2 cellular contexts compared by ENCODE assay signal in the genomic region with DNA sequence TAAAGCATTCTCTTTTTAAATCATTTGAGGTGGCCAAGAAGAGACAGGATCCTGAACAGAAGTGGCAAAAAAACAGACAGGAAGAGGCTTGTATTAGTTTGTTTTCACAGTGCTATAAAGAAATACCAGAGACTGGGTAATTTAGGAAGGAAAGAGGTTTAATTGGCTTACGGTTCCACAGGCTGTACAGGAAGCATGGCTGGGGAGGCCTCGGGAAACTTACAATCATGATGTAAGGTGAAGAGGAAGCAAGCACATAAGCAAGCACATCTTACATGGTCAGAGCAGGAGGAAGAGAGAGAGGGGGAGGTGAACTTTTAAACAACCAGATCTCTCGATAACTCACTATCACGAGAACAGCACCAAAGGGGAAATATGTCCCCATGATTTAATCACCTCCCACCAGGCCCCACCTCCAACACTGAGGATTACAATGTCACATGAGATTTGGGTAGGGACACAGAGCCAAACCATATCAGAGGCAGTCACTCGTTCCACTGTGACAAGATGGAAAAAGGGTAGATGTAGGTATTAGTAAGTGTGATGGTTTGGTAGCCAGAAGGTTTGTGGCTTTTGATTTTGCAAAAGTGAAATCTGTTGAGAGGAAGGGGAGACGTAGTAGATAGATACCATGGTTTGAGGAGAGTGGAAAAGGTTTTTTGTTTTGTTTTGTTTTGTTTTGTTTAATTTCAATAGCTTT.
TF ChIP-seq lines count a peak whose summit lies in the region.

No MANE protein-coding gene starts in this region.

TF ChIP-seq in HepG2, 621 proteins besides CTCF, POLR2A, EP300 and RAD21:
- TF ChIP-seq ZSCAN25 (CRISPR knock-in tag; IDR thresholded peaks at IDR 0.05) (no peak), ZNF282 (IDR thresholded peaks at IDR 0.05; ENCODE audit: partially characterized antibody) (no peak), NFE2 (CRISPR knock-in tag; IDR thresholded peaks at IDR 0.05) (no peak), SMC3 (IDR thresholded peaks at IDR 0.05; ENCODE audit: low read length) (no peak), ZSCAN30 (CRISPR knock-in tag; IDR thresholded peaks at IDR 0.05) (no peak), TBX3 (IDR thresholded peaks at IDR 0.05; ENCODE audit: borderline replicate concordance) (no peak), TBX2 (CRISPR knock-in tag; IDR thresholded peaks at IDR 0.05; ENCODE audit: borderline replicate concordance) (no peak), BORCS8-MEF2B (CRISPR knock-in tag; IDR thresholded peaks at IDR 0.05) (no peak), ZKSCAN5 (CRISPR knock-in tag; IDR thresholded peaks at IDR 0.05) (no peak)
- TF ChIP-seq, protein P1, sequence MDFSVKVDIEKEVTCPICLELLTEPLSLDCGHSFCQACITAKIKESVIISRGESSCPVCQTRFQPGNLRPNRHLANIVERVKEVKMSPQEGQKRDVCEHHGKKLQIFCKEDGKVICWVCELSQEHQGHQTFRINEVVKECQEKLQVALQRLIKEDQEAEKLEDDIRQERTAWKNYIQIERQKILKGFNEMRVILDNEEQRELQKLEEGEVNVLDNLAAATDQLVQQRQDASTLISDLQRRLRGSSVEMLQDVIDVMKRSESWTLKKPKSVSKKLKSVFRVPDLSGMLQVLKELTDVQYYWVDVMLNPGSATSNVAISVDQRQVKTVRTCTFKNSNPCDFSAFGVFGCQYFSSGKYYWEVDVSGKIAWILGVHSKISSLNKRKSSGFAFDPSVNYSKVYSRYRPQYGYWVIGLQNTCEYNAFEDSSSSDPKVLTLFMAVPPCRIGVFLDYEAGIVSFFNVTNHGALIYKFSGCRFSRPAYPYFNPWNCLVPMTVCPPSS (IDR thresholded peaks at IDR 0.05), result no peak
- TF ChIP-seq, protein P2, sequence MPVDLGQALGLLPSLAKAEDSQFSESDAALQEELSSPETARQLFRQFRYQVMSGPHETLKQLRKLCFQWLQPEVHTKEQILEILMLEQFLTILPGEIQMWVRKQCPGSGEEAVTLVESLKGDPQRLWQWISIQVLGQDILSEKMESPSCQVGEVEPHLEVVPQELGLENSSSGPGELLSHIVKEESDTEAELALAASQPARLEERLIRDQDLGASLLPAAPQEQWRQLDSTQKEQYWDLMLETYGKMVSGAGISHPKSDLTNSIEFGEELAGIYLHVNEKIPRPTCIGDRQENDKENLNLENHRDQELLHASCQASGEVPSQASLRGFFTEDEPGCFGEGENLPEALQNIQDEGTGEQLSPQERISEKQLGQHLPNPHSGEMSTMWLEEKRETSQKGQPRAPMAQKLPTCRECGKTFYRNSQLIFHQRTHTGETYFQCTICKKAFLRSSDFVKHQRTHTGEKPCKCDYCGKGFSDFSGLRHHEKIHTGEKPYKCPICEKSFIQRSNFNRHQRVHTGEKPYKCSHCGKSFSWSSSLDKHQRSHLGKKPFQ (CRISPR knock-in tag; IDR thresholded peaks at IDR 0.05; ENCODE audit: insufficient replicate concordance), result no peak
- TF ChIP-seq, protein P3, sequence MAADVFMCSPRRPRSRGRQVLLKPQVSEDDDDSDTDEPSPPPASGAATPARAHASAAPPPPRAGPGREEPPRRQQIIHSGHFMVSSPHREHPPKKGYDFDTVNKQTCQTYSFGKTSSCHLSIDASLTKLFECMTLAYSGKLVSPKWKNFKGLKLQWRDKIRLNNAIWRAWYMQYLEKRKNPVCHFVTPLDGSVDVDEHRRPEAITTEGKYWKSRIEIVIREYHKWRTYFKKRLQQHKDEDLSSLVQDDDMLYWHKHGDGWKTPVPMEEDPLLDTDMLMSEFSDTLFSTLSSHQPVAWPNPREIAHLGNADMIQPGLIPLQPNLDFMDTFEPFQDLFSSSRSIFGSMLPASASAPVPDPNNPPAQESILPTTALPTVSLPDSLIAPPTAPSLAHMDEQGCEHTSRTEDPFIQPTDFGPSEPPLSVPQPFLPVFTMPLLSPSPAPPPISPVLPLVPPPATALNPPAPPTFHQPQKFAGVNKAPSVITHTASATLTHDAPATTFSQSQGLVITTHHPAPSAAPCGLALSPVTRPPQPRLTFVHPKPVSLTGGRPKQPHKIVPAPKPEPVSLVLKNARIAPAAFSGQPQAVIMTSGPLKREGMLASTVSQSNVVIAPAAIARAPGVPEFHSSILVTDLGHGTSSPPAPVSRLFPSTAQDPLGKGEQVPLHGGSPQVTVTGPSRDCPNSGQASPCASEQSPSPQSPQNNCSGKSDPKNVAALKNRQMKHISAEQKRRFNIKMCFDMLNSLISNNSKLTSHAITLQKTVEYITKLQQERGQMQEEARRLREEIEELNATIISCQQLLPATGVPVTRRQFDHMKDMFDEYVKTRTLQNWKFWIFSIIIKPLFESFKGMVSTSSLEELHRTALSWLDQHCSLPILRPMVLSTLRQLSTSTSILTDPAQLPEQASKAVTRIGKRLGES (CRISPR knock-in tag; IDR thresholded peaks at IDR 0.05; ENCODE audit: borderline replicate concordance), result no peak
- TF ChIP-seq, protein P4, sequence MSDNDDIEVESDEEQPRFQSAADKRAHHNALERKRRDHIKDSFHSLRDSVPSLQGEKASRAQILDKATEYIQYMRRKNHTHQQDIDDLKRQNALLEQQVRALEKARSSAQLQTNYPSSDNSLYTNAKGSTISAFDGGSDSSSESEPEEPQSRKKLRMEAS (IDR thresholded peaks at IDR 0.05), result no peak
- TF ChIP-seq, protein P5, sequence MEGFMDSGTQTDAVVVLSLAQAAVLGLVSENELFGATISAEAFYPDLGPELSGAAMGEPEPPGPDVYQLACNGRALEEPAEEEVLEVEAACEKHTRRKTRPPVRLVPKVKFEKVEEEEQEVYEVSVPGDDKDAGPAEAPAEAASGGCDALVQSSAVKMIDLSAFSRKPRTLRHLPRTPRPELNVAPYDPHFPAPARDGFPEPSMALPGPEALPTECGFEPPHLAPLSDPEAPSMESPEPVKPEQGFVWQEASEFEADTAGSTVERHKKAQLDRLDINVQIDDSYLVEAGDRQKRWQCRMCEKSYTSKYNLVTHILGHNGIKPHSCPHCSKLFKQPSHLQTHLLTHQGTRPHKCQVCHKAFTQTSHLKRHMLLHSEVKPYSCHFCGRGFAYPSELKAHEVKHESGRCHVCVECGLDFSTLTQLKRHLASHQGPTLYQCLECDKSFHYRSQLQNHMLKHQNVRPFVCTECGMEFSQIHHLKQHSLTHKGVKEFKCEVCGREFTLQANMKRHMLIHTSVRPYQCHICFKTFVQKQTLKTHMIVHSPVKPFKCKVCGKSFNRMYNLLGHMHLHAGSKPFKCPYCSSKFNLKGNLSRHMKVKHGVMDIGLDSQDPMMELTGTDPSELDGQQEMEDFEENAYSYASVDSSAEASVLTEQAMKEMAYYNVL (CRISPR knock-in tag; IDR thresholded peaks at IDR 0.05; ENCODE audit: borderline replicate concordance), result no peak

TF ChIP-seq in endothelial cell of umbilical vein, 7 proteins besides CTCF, POLR2A, EP300 and RAD21:
- TF ChIP-seq JUN (IDR thresholded peaks at IDR 0.05; ENCODE audit: borderline replicate concordance, insufficient read depth, insufficient read length, low read depth), result no peak
- TF ChIP-seq POLR2AphosphoS5 (IDR thresholded peaks at IDR 0.05; ENCODE audit: insufficient read depth, low read depth, low read length), result no peak
- no peak for TF ChIP-seq EZH2 (IDR thresholded peaks at IDR 0.05; ENCODE audit: borderline replicate concordance, low read depth, low read length, severe bottlenecking)
- TF ChIP-seq, protein P4 (IDR thresholded peaks at IDR 0.05; ENCODE audit: insufficient read depth, insufficient read length), result no peak
- TF ChIP-seq MYC (IDR thresholded peaks at IDR 0.05; ENCODE audit: low read depth, low read length), result no peak
- no peak for TF ChIP-seq FOS (IDR thresholded peaks at IDR 0.05; ENCODE audit: borderline replicate concordance, insufficient read depth, low read length)
- no peak for TF ChIP-seq GATA2 (IDR thresholded peaks at IDR 0.05; ENCODE audit: insufficient read depth, insufficient read length, low read depth, low read length)
